21 cellular contexts compared by ENCODE assay signal in the genomic region with DNA sequence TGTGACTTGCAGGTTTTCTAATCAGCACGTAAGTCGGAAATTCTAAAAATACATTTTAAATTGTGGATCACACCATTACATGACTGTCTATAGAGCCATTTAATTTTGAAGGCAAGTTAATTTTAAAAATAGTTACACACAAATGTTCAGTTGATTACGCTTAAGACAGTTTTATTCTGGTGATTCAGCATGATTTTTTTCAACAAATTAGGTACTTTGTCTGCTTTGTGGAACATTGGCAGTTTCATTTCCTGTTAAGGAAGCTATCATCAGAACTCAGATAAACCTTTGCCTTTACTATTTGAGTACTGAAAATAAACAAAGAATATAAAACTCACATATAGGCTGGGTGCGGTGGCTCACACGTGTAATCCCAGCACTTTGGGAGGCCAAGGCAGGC. TPM values are rescaled to one million over a fixed set of nuclear protein-coding genes. Genes with fewer than 3 reads are reported as not detected.
DNase-seq lines count a peak whose midpoint lies in the region; ATAC-seq, FAIRE-seq and TF ChIP-seq lines count a peak whose summit lies in the region.
"Had no signal": no experiment of that assay in that cellular context is flagged by ENCODE, and none has a peak within 500 bp of the region (broad histone marks: within the 10 kb centered on the region; RNA-seq: fewer than 3 reads in every experiment).

No MANE protein-coding gene starts in this region.

- H3K4me2 ChIP-seq in endothelial cell of umbilical vein (ENCODE audit: insufficient read depth, low read length): peak overlapping the region; percentile 31

- DNase-seq in SIG-M5 treated with dmso at 0.1 percent for 504 hours (lab: John Stamatoyannopoulos, UW; ENCODE audit: unreplicated experiment) (peak; percentile 43), SIG-M5 (lab: John Stamatoyannopoulos, UW) (no peak), RPMI8226 (peak; percentile 61), endothelial cell of umbilical vein (ENCODE audit: low read depth, low spot score) (peak; percentile 68), transverse colon (peak; percentile 36), cerebellar nuclear complex (lab: John Stamatoyannopoulos, UW) (no peak)
- DNase-seq: 8988T; activated CD4-positive, alpha-beta T cell treated with anti-CD3 and anti-CD28 coated beads for 48 hours; activated naive CD8-positive, alpha-beta T cell treated with anti-CD3 and anti-CD28 coated beads for 36 hours; CD8-positive, alpha-beta T cell; endodermal cell; foreskin melanocyte; mammary epithelial cell; NCI-H526 treated with DMSO at 0.1 percent for 48 hours; retina; substantia nigra; T-helper 2 cell had no signal

- H3K4me3 ChIP-seq in endothelial cell of umbilical vein (replicated peaks in 1 of 3; ENCODE audit: insufficient read depth in 1 of 3, low read depth in 1 of 3, low read length in 3 of 3): no peak overlapping the region
- H3K4me3 ChIP-seq in transverse colon: no peak overlapping the region

- dilution Hi-C loops in endothelial cell of umbilical vein (cut with MboI; ENCODE audit: extremely low pct_ligation_motif_present, low sequenced_read_pairs): no loop called here

- CTCF ChIA-PET in endothelial cell of umbilical vein (lab: Charles Lee): interaction anchor here (1.1 to 2.5 kb wide), 2 partner anchors 19 to 99 kb away, joined by 3 to 17 read pairs; a partner anchor contains a TSS

- 64 to 67% methylated on average over 3 to 5 of the region's 5 CpGs for WGBS in transverse colon (ENCODE audit: low coverage in 1 of 2), 2 donors

- TF ChIP-seq CTCF in endothelial cell of umbilical vein (IDR thresholded peaks at IDR 0.05; ENCODE audit: extremely low read depth in 1 of 2, insufficient read depth in 1 of 2, low read depth in 1 of 2, low read length in 2 of 2) (no peak), transverse colon (IDR thresholded peaks at IDR 0.05) (no peak)

- POLR2A ChIA-PET in endothelial cell of umbilical vein (lab: Charles Lee): interaction anchor here (2.6 kb wide), 1 partner anchor 20 kb away, joined by 14 read pairs; a partner anchor contains a TSS

- ATAC-seq in GM21360 (IDR thresholded peaks at IDR 0.05; ENCODE audit: unreplicated experiment): no peak
- ATAC-seq in HG02970 (IDR thresholded peaks at IDR 0.05; ENCODE audit: low FRiP score, unreplicated experiment): no peak
- ATAC-seq: CD8-positive, alpha-beta T cell; natural killer cell treated with Interleukin-12 subunit alpha and Interleukin-12 subunit beta and Interleukin-15 and Interleukin-18, amount 100 ng/mL, for 72 hours had no signal

- H3K9ac ChIP-seq in endothelial cell of umbilical vein (replicated peaks; ENCODE audit: extremely low read depth, insufficient read depth, low read length): peak overlapping the region; percentile 51

- no peaks in the 10 kb centered on the region for H3K79me2 ChIP-seq in endothelial cell of umbilical vein (ENCODE audit: control insufficient read depth, insufficient read depth, low read length)

- no peaks in the 10 kb centered on the region for H4K20me1 ChIP-seq in endothelial cell of umbilical vein (replicated peaks; ENCODE audit: control insufficient read depth, extremely low read depth, insufficient read depth, low read length)

- TF ChIP-seq POLR2A in endothelial cell of umbilical vein (IDR thresholded peaks at IDR 0.05; ENCODE audit: low read depth, low read length): no peak
- TF ChIP-seq POLR2A in transverse colon (IDR thresholded peaks at IDR 0.05): no peak

- H3K27me3 ChIP-seq in endothelial cell of umbilical vein (ENCODE audit: control insufficient read depth in 2 of 2, insufficient read depth in 2 of 2, low read length in 2 of 2) (no peaks in the 10 kb centered on the region), transverse colon (no peaks in the 10 kb centered on the region)

- peak overlapping the region; percentile 74 for H3K27ac ChIP-seq in endothelial cell of umbilical vein (ENCODE audit: insufficient read depth, low read depth, low read length)
- peak overlapping the region; percentile 69 to 78 (median 75) for H3K27ac ChIP-seq in transverse colon

- no peak overlapping the region for H2AFZ ChIP-seq in endothelial cell of umbilical vein (ENCODE audit: low read depth, low read length)

- H3K36me3 ChIP-seq in endothelial cell of umbilical vein (ENCODE audit: control insufficient read depth in 2 of 2, extremely low read depth in 1 of 2, insufficient read depth in 2 of 2, low read length in 2 of 2) (no peaks in the 10 kb centered on the region), transverse colon (no peaks in the 10 kb centered on the region)

- FAIRE-seq in endothelial cell of umbilical vein (lab: Jason Lieb, UNC): peak; percentile 94
- FAIRE-seq: H1 had no signal

- in situ Hi-C loops in transverse colon (cut with MboI; ENCODE audit: low pct_ligation_motif_present in 1 of 4, low pct_unique_long_range_greater_than_20kb in 1 of 4, low sequenced_read_pairs in 3 of 4): no loop called here

- H3K9me3 ChIP-seq in endothelial cell of umbilical vein (replicated peaks; ENCODE audit: control insufficient read depth, insufficient read depth, low read length) (no peaks in the 10 kb centered on the region), transverse colon (no peaks in the 10 kb centered on the region)

- intact Hi-C loops in endothelial cell of umbilical vein (cut with micrococcal nuclease) (no loop called here), transverse colon (cut with DNase I; ENCODE audit: low total_unique reads) (no loop called here)

- no TSS peak for BruUV-seq in endothelial cell of umbilical vein (replicated peaks; lab: Mats Ljungman, UMichigan)

- no peaks in the 10 kb centered on the region for H3K9me1 ChIP-seq in endothelial cell of umbilical vein (replicated peaks; ENCODE audit: control insufficient read depth, extremely low read depth, insufficient read depth, low read length)

- H3K4me1 ChIP-seq in endothelial cell of umbilical vein (ENCODE audit: control insufficient read depth, extremely low read depth, insufficient read depth, low read length) (peaks cover 29% of the 10 kb centered on the region), transverse colon (peaks cover 9 to 36% (median 20%) of the 10 kb centered on the region in 4 donors)

- TF ChIP-seq EP300 in transverse colon (IDR thresholded peaks at IDR 0.05; ENCODE audit: low read depth): no peak

TF ChIP-seq in endothelial cell of umbilical vein, 7 proteins besides CTCF, POLR2A, EP300 and RAD21:
- TF ChIP-seq EZH2 (IDR thresholded peaks at IDR 0.05; ENCODE audit: borderline replicate concordance, low read depth, low read length, severe bottlenecking) (no peak), GATA2 (IDR thresholded peaks at IDR 0.05; ENCODE audit: insufficient read depth, insufficient read length, low read depth, low read length) (no peak), MYC (IDR thresholded peaks at IDR 0.05; ENCODE audit: low read depth, low read length) (no peak), FOS (IDR thresholded peaks at IDR 0.05; ENCODE audit: borderline replicate concordance, insufficient read depth, low read length) (peak; percentile 12), POLR2AphosphoS5 (IDR thresholded peaks at IDR 0.05; ENCODE audit: insufficient read depth, low read depth, low read length) (no peak), JUN (IDR thresholded peaks at IDR 0.05; ENCODE audit: borderline replicate concordance, insufficient read depth, insufficient read length, low read depth) (no peak)
- TF ChIP-seq, protein P1, sequence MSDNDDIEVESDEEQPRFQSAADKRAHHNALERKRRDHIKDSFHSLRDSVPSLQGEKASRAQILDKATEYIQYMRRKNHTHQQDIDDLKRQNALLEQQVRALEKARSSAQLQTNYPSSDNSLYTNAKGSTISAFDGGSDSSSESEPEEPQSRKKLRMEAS (IDR thresholded peaks at IDR 0.05; ENCODE audit: insufficient read depth, insufficient read length): no peak

RNA-seq across cellular contexts. Expression of a gene that starts 19.5 kb away (rescaled TPM):
- 256 and 289 TPM in 2 replicates for total RNA-seq in endothelial cell of umbilical vein
- polyA plus RNA-seq in endothelial cell of umbilical vein: 264 and 526 TPM in 2 replicates
- polyA plus RNA-seq in endothelial cell of umbilical vein (2011; cell fraction: cytosol; rRNA removed): 181 and 234 TPM in 2 replicates
- polyA plus RNA-seq in endothelial cell of umbilical vein (2011; cell fraction: nucleus; rRNA removed): 3,716 and 6,543 TPM in 2 replicates
- polyA plus RNA-seq in endothelial cell of umbilical vein (2012): 485 and 1,166 TPM in 2 replicates
- polyA minus RNA-seq in endothelial cell of umbilical vein: 186 and 341 TPM in 2 replicates
- polyA minus RNA-seq in endothelial cell of umbilical vein (2011; cell fraction: cytosol; rRNA and poly(A)+ RNA removed): 23.6 TPM
- 856 and 1,169 TPM in 2 replicates for polyA minus RNA-seq in endothelial cell of umbilical vein (2011; cell fraction: nucleus; rRNA and poly(A)+ RNA removed)
- total RNA-seq in transverse colon: 1,000 to 10,000 TPM in 1 of 4 donors, 100 to 1,000 TPM in 3; 313 to 1,184 (median 689) TPM

RNA-seq across cellular contexts. Expression of a gene that starts 59.4 kb away (rescaled TPM):
- total RNA-seq in endothelial cell of umbilical vein (83.1 and 88.5 TPM in 2 replicates), transverse colon (10 to 100 TPM; 21.4 to 72.2 (median 27.5) TPM)
- 37.5 and 38.4 TPM in 2 replicates for polyA plus RNA-seq in endothelial cell of umbilical vein
- polyA plus RNA-seq in endothelial cell of umbilical vein (2011; cell fraction: cytosol; rRNA removed): 42.7 and 46.6 TPM in 2 replicates
- 117 and 153 TPM in 2 replicates for polyA plus RNA-seq in endothelial cell of umbilical vein (2011; cell fraction: nucleus; rRNA removed)
- polyA plus RNA-seq in endothelial cell of umbilical vein (2012): 76.9 and 96.7 TPM in 2 replicates
- polyA minus RNA-seq in endothelial cell of umbilical vein: 42.3 and 46.6 TPM in 2 replicates
- 32.6 TPM for polyA minus RNA-seq in endothelial cell of umbilical vein (2011; cell fraction: cytosol; rRNA and poly(A)+ RNA removed)
- 31.4 and 44.0 TPM in 2 replicates for polyA minus RNA-seq in endothelial cell of umbilical vein (2011; cell fraction: nucleus; rRNA and poly(A)+ RNA removed)

Comparison
In these comparisons a context has a peak if more than half of its experiments do, and no peak if none do; other contexts are left out.
1. DNase-seq: peak in SIG-M5 treated with dmso at 0.1 percent for 504 hours (single experiment), RPMI8226 (single experiment), endothelial cell of umbilical vein (single experiment) and transverse colon (single experiment); none in SIG-M5 (single experiment) and cerebellar nuclear complex (0 of 2).